Comparison of ENCODE assay signal across 1 cellular context in the genomic region with DNA sequence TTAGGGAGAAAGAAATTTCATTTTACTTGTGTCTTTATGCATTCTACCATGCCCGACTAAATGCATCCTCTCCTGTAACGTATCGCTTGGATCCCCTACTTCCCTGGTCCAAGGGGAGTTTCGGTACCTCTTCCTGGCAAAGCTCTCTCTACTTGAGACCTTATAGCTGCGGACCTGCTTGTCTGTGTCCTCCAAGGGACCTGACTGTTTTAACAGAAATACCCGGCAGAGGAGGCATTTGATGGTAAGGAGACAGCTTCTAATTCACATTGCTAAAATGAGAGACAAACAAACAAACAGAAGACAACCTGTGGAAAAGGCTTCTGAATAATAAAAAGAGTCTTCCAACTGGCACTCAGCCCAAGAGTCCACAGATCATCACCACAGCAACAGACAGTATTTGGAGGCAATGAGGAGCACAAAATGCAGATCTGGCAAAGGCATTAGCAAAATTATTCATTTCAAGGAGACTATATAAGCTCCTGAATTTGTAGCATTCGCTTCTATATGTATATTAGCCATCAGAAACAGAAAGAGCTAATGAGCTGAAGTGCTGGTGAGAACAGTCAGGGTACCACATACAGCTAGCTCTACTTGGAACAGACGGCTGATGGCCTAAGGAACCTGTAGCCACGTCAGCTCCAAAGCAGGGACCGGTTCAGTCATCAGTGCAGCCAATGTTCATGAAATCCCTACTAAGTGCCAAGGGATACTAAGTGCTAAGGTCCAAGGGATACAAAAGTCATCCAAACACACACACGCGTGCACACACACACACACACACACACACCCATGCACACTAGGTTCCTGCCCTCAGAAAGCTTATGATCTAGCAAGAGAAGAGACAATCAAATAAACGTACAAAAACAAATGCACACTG.
TF ChIP-seq lines count a peak whose summit lies in the region.

No MANE protein-coding gene starts in this region.

TF ChIP-seq in IMR-90, 13 proteins besides CTCF, POLR2A, EP300 and RAD21 (continued from another document):
- TF ChIP-seq ELK1 (IDR thresholded peaks at IDR 0.05; ENCODE audit: borderline replicate concordance, low read depth, low read length) (no peak), RCOR1 (IDR thresholded peaks at IDR 0.05; ENCODE audit: insufficient replicate concordance, low read length) (no peak), CHD1 (IDR thresholded peaks at IDR 0.05; ENCODE audit: low read depth, low read length) (no peak), BHLHE40 (IDR thresholded peaks at IDR 0.05; ENCODE audit: low read depth, low read length) (no peak), USF2 (IDR thresholded peaks at IDR 0.05; ENCODE audit: low read depth, low read length) (no peak)
